1 cellular context compared by ENCODE assay signal in the genomic region with DNA sequence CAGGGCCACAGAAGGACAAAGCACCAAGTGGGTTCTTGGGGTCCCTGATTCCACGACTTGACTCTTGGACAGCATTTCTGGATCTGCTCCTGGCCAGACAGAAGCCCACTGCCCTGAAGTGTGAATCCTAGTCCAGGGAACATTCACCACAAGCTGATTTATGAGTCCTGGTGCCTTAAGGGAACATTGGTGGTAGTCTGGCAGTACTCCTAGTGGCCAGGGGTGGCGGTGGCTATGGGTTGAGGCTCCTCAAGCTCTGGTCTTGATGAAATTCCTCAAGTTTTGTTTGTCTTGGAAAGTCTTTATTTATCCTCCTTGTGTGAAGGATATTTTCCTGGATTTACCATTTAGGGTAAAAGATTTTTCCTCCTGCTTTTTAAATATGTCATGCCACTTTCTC.
A peak's percentile ranks its signal among the peaks of the same experiment; 100 is the strongest.
TF ChIP-seq lines count a peak whose summit lies in the region.

No MANE protein-coding gene starts in this region.

TF ChIP-seq in GM23338, 12 proteins besides CTCF, POLR2A, EP300 and RAD21:
- TF ChIP-seq, protein P1, sequence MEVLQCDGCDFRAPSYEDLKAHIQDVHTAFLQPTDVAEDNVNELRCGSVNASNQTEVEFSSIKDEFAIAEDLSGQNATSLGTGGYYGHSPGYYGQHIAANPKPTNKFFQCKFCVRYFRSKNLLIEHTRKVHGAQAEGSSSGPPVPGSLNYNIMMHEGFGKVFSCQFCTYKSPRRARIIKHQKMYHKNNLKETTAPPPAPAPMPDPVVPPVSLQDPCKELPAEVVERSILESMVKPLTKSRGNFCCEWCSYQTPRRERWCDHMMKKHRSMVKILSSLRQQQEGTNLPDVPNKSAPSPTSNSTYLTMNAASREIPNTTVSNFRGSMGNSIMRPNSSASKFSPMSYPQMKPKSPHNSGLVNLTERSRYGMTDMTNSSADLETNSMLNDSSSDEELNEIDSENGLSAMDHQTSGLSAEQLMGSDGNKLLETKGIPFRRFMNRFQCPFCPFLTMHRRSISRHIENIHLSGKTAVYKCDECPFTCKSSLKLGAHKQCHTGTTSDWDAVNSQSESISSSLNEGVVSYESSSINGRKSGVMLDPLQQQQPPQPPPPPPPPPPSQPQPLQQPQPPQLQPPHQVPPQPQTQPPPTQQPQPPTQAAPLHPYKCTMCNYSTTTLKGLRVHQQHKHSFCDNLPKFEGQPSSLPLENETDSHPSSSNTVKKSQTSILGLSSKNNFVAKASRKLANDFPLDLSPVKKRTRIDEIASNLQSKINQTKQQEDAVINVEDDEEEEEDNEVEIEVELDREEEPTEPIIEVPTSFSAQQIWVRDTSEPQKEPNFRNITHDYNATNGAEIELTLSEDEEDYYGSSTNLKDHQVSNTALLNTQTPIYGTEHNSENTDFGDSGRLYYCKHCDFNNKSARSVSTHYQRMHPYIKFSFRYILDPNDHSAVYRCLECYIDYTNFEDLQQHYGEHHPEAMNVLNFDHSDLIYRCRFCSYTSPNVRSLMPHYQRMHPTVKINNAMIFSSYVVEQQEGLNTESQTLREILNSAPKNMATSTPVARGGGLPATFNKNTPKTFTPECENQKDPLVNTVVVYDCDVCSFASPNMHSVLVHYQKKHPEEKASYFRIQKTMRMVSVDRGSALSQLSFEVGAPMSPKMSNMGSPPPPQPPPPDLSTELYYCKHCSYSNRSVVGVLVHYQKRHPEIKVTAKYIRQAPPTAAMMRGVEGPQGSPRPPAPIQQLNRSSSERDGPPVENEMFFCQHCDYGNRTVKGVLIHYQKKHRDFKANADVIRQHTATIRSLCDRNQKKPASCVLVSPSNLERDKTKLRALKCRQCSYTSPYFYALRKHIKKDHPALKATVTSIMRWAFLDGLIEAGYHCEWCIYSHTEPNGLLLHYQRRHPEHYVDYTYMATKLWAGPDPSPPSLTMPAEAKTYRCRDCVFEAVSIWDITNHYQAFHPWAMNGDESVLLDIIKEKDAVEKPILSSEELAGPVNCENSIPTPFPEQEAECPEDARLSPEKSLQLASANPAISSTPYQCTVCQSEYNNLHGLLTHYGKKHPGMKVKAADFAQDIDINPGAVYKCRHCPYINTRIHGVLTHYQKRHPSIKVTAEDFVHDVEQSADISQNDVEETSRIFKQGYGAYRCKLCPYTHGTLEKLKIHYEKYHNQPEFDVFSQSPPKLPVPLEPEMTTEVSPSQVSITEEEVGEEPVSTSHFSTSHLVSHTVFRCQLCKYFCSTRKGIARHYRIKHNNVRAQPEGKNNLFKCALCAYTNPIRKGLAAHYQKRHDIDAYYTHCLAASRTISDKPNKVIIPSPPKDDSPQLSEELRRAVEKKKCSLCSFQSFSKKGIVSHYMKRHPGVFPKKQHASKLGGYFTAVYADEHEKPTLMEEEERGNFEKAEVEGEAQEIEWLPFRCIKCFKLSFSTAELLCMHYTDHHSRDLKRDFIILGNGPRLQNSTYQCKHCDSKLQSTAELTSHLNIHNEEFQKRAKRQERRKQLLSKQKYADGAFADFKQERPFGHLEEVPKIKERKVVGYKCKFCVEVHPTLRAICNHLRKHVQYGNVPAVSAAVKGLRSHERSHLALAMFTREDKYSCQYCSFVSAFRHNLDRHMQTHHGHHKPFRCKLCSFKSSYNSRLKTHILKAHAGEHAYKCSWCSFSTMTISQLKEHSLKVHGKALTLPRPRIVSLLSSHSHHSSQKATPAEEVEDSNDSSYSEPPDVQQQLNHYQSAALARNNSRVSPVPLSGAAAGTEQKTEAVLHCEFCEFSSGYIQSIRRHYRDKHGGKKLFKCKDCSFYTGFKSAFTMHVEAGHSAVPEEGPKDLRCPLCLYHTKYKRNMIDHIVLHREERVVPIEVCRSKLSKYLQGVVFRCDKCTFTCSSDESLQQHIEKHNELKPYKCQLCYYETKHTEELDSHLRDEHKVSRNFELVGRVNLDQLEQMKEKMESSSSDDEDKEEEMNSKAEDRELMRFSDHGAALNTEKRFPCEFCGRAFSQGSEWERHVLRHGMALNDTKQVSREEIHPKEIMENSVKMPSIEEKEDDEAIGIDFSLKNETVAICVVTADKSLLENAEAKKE (CRISPR knock-in tag; IDR thresholded peaks at IDR 0.05): 0 out of 2 replicates have a peak, but pooled peaks have one; percentile 29
- TF ChIP-seq ZNF331 (CRISPR knock-in tag; IDR thresholded peaks at IDR 0.05; ENCODE audit: low read depth) (no peak), CREB1 (CRISPR knock-in tag; IDR thresholded peaks at IDR 0.05; ENCODE audit: low read depth) (no peak), JUNB (IDR thresholded peaks at IDR 0.05; ENCODE audit: unreplicated experiment) (no peak), EZH2phosphoT487 (IDR thresholded peaks at IDR 0.05; ENCODE audit: unreplicated experiment) (no peak)
